In the genomic region with DNA sequence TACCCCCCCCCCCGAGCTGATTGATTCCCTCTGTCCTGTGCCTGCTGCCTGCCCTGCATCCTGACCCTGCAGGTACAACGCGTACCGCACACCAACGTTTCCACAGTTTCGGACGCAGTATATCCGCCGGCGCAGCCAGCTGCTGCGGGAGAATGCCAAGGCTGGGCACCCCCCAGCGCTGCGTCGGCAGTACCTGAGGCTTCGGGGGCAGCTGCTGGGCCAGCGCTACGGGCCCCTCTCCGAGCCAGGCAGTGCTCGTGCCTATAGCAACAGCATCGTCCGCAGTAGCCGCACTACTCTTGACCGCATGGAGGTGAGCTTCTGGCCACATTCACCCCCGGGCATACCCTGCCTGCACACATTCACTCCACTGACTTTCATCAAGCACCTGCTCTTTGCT, we compare ENCODE assay signal across 8 cellular contexts. TPM values are rescaled to one million over a fixed set of nuclear protein-coding genes. Genes with fewer than 3 reads are reported as not detected.
DNase-seq lines count a peak whose midpoint lies in the region; ATAC-seq and TF ChIP-seq lines count a peak whose summit lies in the region.

No MANE protein-coding gene starts in this region.

- H3K4me3 ChIP-seq in adipocyte (ENCODE audit: low read length) (peak overlapping the region; percentile 86), lung (peak overlapping the region; percentile 50)

- H3K9ac ChIP-seq in adipocyte (ENCODE audit: low read length): peak overlapping the region; percentile 95

- H3K4me1 Mint-ChIP-seq in T-helper 1 cell treated with Interleukin-12 subunit alpha and Interleukin-12 subunit beta and Interleukin-4 antibody, amounts not matched to agents 30 μg/mL and 1 μg/mL, for 36 hours (ENCODE audit: low read depth): peaks cover 6% of the 10 kb centered on the region
- peaks cover 6% of the 10 kb centered on the region for H3K4me1 Mint-ChIP-seq in activated T-helper 2 cell treated with anti-CD3 and anti-CD28 coated beads, Interferon-gamma antibody, Interleukin-2, Interleukin-4, amounts not matched to agents 10 μg/mL and 5 μg/mL and 100 μg/mL, durations not matched to agents 14 hours and 24 hours and 36 hours (ENCODE audit: low read depth)

- WGBS in lung, 2 donors: 90 to 92% methylated on average over 16 to 24 of the region's 24 CpGs

- H3K4me1 ChIP-seq in adipocyte (ENCODE audit: control insufficient read depth, insufficient read depth, low read length) (peaks cover 6% of the 10 kb centered on the region), lung (ENCODE audit: control insufficient read depth in 2 of 2, insufficient read depth in 2 of 2, low read length in 2 of 2) (peaks cover 0 to 6% of the 10 kb centered on the region in 2 donors)

- no peaks in the 10 kb centered on the region for H3K27me3 Mint-ChIP-seq in T-helper 1 cell treated with Interleukin-12 subunit alpha and Interleukin-12 subunit beta and Interleukin-4 antibody, amounts not matched to agents 30 μg/mL and 1 μg/mL, for 36 hours (ENCODE audit: low read depth)
- H3K27me3 Mint-ChIP-seq in activated T-helper 2 cell treated with anti-CD3 and anti-CD28 coated beads, Interferon-gamma antibody, Interleukin-2, Interleukin-4, amounts not matched to agents 10 μg/mL and 5 μg/mL and 100 μg/mL, durations not matched to agents 14 hours and 24 hours and 36 hours (ENCODE audit: low read depth): no peaks in the 10 kb centered on the region

- no peak for ATAC-seq in lung (ENCODE audit: insufficient read depth, low FRiP score)

- peak overlapping the region; percentile 95 for H3K27ac Mint-ChIP-seq in T-helper 1 cell treated with Interleukin-12 subunit alpha and Interleukin-12 subunit beta and Interleukin-4 antibody, amounts not matched to agents 30 μg/mL and 1 μg/mL, for 36 hours
- H3K27ac Mint-ChIP-seq in activated T-helper 2 cell treated with anti-CD3 and anti-CD28 coated beads, Interferon-gamma antibody, Interleukin-2, Interleukin-4, amounts not matched to agents 10 μg/mL and 5 μg/mL and 100 μg/mL, durations not matched to agents 14 hours and 24 hours and 36 hours: no peak overlapping the region

- H3K27ac ChIP-seq in lung (ENCODE audit: low read depth in 1 of 2, low read length in 1 of 2) (peak overlapping the region; percentile 35 to 99), substantia nigra (ENCODE audit: low read depth, low read length, poor library complexity, severe bottlenecking) (peak overlapping the region; percentile 97)

- TF ChIP-seq CTCF in lung (IDR thresholded peaks at IDR 0.05; ENCODE audit: control extremely low read depth, extremely low read depth): no peak

- intact Hi-C loops in activated T-helper 2 cell treated with anti-CD3 and anti-CD28 coated beads, Interferon-gamma antibody, Interleukin-2, Interleukin-4, amounts not matched to agents 10 μg/mL and 5 μg/mL and 100 μg/mL, durations not matched to agents 14 hours and 24 hours and 36 hours (cut with micrococcal nuclease): loop anchor here (5.0 kb wide), 4 partner anchors 76 to 204 kb away; a partner anchor contains a TSS

- H3K9me3 ChIP-seq in adipocyte (ENCODE audit: control insufficient read depth, low read length): no peaks in the 10 kb centered on the region
- peaks cover 0 to 3% of the 10 kb centered on the region in 2 donors for H3K9me3 ChIP-seq in lung (ENCODE audit: control insufficient read depth in 2 of 2, insufficient read depth in 1 of 2, low read length in 1 of 2)

- DNase-seq in T-helper 1 cell (no peak), adipocyte (ENCODE audit: low read depth) (no peak), lung (ENCODE audit: low spot score) (no peak), substantia nigra (lab: John Stamatoyannopoulos, UW) (peak in 1 of 49 donors; percentile 3), dedifferentiated amniotic fluid mesenchymal stem cell (ENCODE audit: extremely low spot score) (no peak)
- DNase-seq in stimulated activated CD4-positive, alpha-beta T cell treated with anti-CD3 and anti-CD28 coated beads, Interleukin-2, amount 100 ng/mL, for 24 hours: no peak
- DNase-seq in activated T-helper 2 cell treated with anti-CD3 and anti-CD28 coated beads, Interferon-gamma antibody, Interleukin-2, Interleukin-4, amounts not matched to agents 10 μg/mL and 5 μg/mL and 100 μg/mL, durations not matched to agents 14 hours and 24 hours and 36 hours (ENCODE audit: low spot score): no peak

- H3K9me3 Mint-ChIP-seq in T-helper 1 cell treated with Interleukin-12 subunit alpha and Interleukin-12 subunit beta and Interleukin-4 antibody, amounts not matched to agents 30 μg/mL and 1 μg/mL, for 36 hours: no peaks in the 10 kb centered on the region
- no peaks in the 10 kb centered on the region for H3K9me3 Mint-ChIP-seq in activated T-helper 2 cell treated with anti-CD3 and anti-CD28 coated beads, Interferon-gamma antibody, Interleukin-2, Interleukin-4, amounts not matched to agents 10 μg/mL and 5 μg/mL and 100 μg/mL, durations not matched to agents 14 hours and 24 hours and 36 hours

- H3K27me3 ChIP-seq in adipocyte (replicated peaks; ENCODE audit: control insufficient read depth, insufficient read depth, low read length): no peaks in the 10 kb centered on the region
- H3K27me3 ChIP-seq in lung (ENCODE audit: control insufficient read depth, insufficient read depth): no peaks in the 10 kb centered on the region

- H3K36me3 Mint-ChIP-seq in T-helper 1 cell treated with Interleukin-12 subunit alpha and Interleukin-12 subunit beta and Interleukin-4 antibody, amounts not matched to agents 30 μg/mL and 1 μg/mL, for 36 hours (ENCODE audit: low read depth): peaks cover 7% of the 10 kb centered on the region
- H3K36me3 Mint-ChIP-seq in activated T-helper 2 cell treated with anti-CD3 and anti-CD28 coated beads, Interferon-gamma antibody, Interleukin-2, Interleukin-4, amounts not matched to agents 10 μg/mL and 5 μg/mL and 100 μg/mL, durations not matched to agents 14 hours and 24 hours and 36 hours (ENCODE audit: low read depth): peaks cover 16% of the 10 kb centered on the region

- peak overlapping the region; percentile 85 for H3K4me3 Mint-ChIP-seq in T-helper 1 cell treated with Interleukin-12 subunit alpha and Interleukin-12 subunit beta and Interleukin-4 antibody, amounts not matched to agents 30 μg/mL and 1 μg/mL, for 36 hours
- no peak overlapping the region for H3K4me3 Mint-ChIP-seq in activated T-helper 2 cell treated with anti-CD3 and anti-CD28 coated beads, Interferon-gamma antibody, Interleukin-2, Interleukin-4, amounts not matched to agents 10 μg/mL and 5 μg/mL and 100 μg/mL, durations not matched to agents 14 hours and 24 hours and 36 hours (ENCODE audit: low read depth)

- peaks cover 38% of the 10 kb centered on the region for H3K36me3 ChIP-seq in adipocyte (ENCODE audit: control insufficient read depth, insufficient read depth, low read length, severe bottlenecking)
- peaks cover 4 to 17% of the 10 kb centered on the region in 2 donors for H3K36me3 ChIP-seq in lung (ENCODE audit: control insufficient read depth in 2 of 2, insufficient read depth in 2 of 2, low read length in 2 of 2)

RNA-seq across cellular contexts. Expression of a gene that starts 1.4 kb away (rescaled TPM):
- 100 to 1,000 TPM in 1 of 2 donors, 10 to 100 TPM in 1; 50.7 to 182 TPM for total RNA-seq in lung
- 100 to 1,000 TPM; 156 to 175 TPM for polyA plus RNA-seq in lung
- total RNA-seq in activated T-helper 2 cell treated with anti-CD3 and anti-CD28 coated beads, Interferon-gamma antibody, Interleukin-2, Interleukin-4, amounts not matched to agents 10 μg/mL and 5 μg/mL and 100 μg/mL, durations not matched to agents 14 hours and 24 hours and 36 hours: 43.4 and 44.7 TPM in 2 replicates

RNA-seq across cellular contexts. Expression of a gene that starts 24.4 kb away (rescaled TPM):
- total RNA-seq in lung: 100 to 1,000 TPM; 117 to 346 TPM
- polyA plus RNA-seq in lung: 100 to 1,000 TPM; 211 to 223 TPM
- total RNA-seq in activated T-helper 2 cell treated with anti-CD3 and anti-CD28 coated beads, Interferon-gamma antibody, Interleukin-2, Interleukin-4, amounts not matched to agents 10 μg/mL and 5 μg/mL and 100 μg/mL, durations not matched to agents 14 hours and 24 hours and 36 hours: 345 and 346 TPM in 2 replicates

RNA-seq across cellular contexts. Expression of a gene that starts 59.1 kb away (rescaled TPM):
- total RNA-seq in lung: 10 to 100 TPM in 1 of 2 donors, 1 to 10 TPM in 1; 8.2 to 15.2 TPM
- 10 to 100 TPM in 1 of 2 donors, 1 to 10 TPM in 1; 5.6 to 12.1 TPM for polyA plus RNA-seq in lung
- total RNA-seq in activated T-helper 2 cell treated with anti-CD3 and anti-CD28 coated beads, Interferon-gamma antibody, Interleukin-2, Interleukin-4, amounts not matched to agents 10 μg/mL and 5 μg/mL and 100 μg/mL, durations not matched to agents 14 hours and 24 hours and 36 hours: 16.0 and 18.3 TPM in 2 replicates
